ENCODE assay signal across 27 cellular contexts in genomic region chr2:1528273-1529064, GRCh38.
DNase-seq lines count a peak whose midpoint lies in the region; ATAC-seq, FAIRE-seq and TF ChIP-seq lines count a peak whose summit lies in the region.
"Had no signal": no experiment of that assay in that cellular context is flagged by ENCODE, and none has a peak within 500 bp of the region (broad histone marks: within the 10 kb centered on the region; RNA-seq: fewer than 3 reads in every experiment).

No MANE protein-coding gene starts in this region.

- 76 to 88% methylated on average over 6 of the region's 6 CpGs for WGBS in aorta, 2 donors
- 74 to 88% (median 80%) methylated on average over 6 of the region's 6 CpGs for WGBS in stomach, 5 donors

- peak overlapping the region; percentile 31 for H3K4me3 Mint-ChIP-seq in T-helper 17 cell
- H3K4me3 Mint-ChIP-seq: B cell; CD14-positive monocyte; CD8-positive, alpha-beta memory T cell had no signal

- intact Hi-C loops in kidney (cut with DNase I) (no loop called here), aorta (cut with DNase I) (loop anchor here in 1 of 2 donors (5.0 kb wide), 1 partner anchor 261 kb away; no protein-coding TSS in a partner anchor), stomach (cut with DNase I; ENCODE audit: low total_unique reads) (no loop called here)

- H3K4me1 Mint-ChIP-seq in T-helper 17 cell: peaks cover 3% of the 10 kb centered on the region
- H3K4me1 Mint-ChIP-seq: B cell; CD14-positive monocyte; CD8-positive, alpha-beta memory T cell had no signal

- H3K36me3 Mint-ChIP-seq in T-helper 17 cell (ENCODE audit: low read depth): no peaks in the 10 kb centered on the region
- H3K36me3 Mint-ChIP-seq: CD14-positive monocyte; CD8-positive, alpha-beta memory T cell had no signal

- peak; percentile 6 for DNase-seq in GM12865 (ENCODE audit: low read depth)
- DNase-seq in T-helper 17 cell: no peak
- peak; percentile 17 for DNase-seq in kidney
- peak in 1 of 2 donors; percentile 36 for DNase-seq in aorta
- DNase-seq in HPDE6-E6E7 (ENCODE audit: extremely low spot score): no peak
- DNase-seq in stomach: no peak
- DNase-seq in NCI-H2196 treated with DMSO at 0.1 percent for 48 hours (lab: John Stamatoyannopoulos, UW; ENCODE audit: unreplicated experiment): no peak
- DNase-seq: CD8-positive, alpha-beta memory T cell; DMS 273 treated with DMSO at 0.1 percent for 48 hours; DMS79; EL; GDM1; HCEC 1CT; KG1; MG63; NCI-H1694; NCI-H2029 treated with DMSO at 0.1 percent for 48 hours; NCI-H226; NCI-H510A treated with DMSO at 0.1 percent for 48 hours; SK-N-SH; SW 1271 had no signal

- H3K9me3 ChIP-seq in T-helper 17 cell (ENCODE audit: control insufficient read depth, low read length, poor library complexity, severe bottlenecking) (no peaks in the 10 kb centered on the region), kidney (ENCODE audit: control insufficient read depth in 1 of 2, low read length in 2 of 2) (no peaks in the 10 kb centered on the region), aorta (ENCODE audit: control insufficient read depth, low read length) (no peaks in the 10 kb centered on the region), stomach (no peaks in the 10 kb centered on the region)
- H3K9me3 ChIP-seq: MG63, SK-N-SH had no signal

- no peaks in the 10 kb centered on the region for H3K27me3 Mint-ChIP-seq in T-helper 17 cell
- H3K27me3 Mint-ChIP-seq: B cell; CD8-positive, alpha-beta memory T cell had no signal

- H3K4me3 ChIP-seq in GM12865 (ENCODE audit: low read depth, low read length): no peak overlapping the region
- H3K4me3 ChIP-seq in kidney (ENCODE audit: low read length in 2 of 2): no peak overlapping the region
- H3K4me3 ChIP-seq in aorta (ENCODE audit: low read length in 2 of 2): no peak overlapping the region
- H3K4me3 ChIP-seq in stomach: no peak overlapping the region
- H3K4me3 ChIP-seq: MG63 had no signal

- H3K4me1 ChIP-seq in kidney (ENCODE audit: control insufficient read depth in 1 of 2, insufficient read depth in 1 of 2, low read depth in 1 of 2, low read length in 2 of 2) (no peaks in the 10 kb centered on the region), aorta (ENCODE audit: control insufficient read depth in 1 of 2, insufficient read depth in 2 of 2, low read length in 2 of 2) (no peaks in the 10 kb centered on the region), stomach (no peaks in the 10 kb centered on the region)

- H3K9ac ChIP-seq in kidney (ENCODE audit: low read length in 2 of 2): no peak overlapping the region
- H3K9ac ChIP-seq: SK-N-SH had no signal

- H3K27ac Mint-ChIP-seq in T-helper 17 cell: no peak overlapping the region
- H3K27ac Mint-ChIP-seq: B cell; CD14-positive monocyte; CD8-positive, alpha-beta memory T cell had no signal

- TF ChIP-seq EP300 in stomach (IDR thresholded peaks at IDR 0.05): no peak

- TF ChIP-seq CTCF in GM12865 (IDR thresholded peaks at IDR 0.05; ENCODE audit: insufficient read depth, low read depth, low read length, missing control alignments) (no peak), kidney (IDR thresholded peaks at IDR 0.05; ENCODE audit: borderline replicate concordance, extremely low read depth, insufficient read depth) (no peak), stomach (IDR thresholded peaks at IDR 0.05) (no peak)

- H3K36me3 ChIP-seq in kidney (ENCODE audit: control insufficient read depth in 1 of 2, insufficient read depth in 2 of 2, low read length in 2 of 2): no peaks in the 10 kb centered on the region
- no peaks in the 10 kb centered on the region for H3K36me3 ChIP-seq in aorta (ENCODE audit: control insufficient read depth in 1 of 2, insufficient read depth in 2 of 2, low read length in 1 of 2)
- no peaks in the 10 kb centered on the region for H3K36me3 ChIP-seq in stomach
- H3K36me3 ChIP-seq: MG63 had no signal

- H3K27me3 ChIP-seq in aorta (ENCODE audit: control insufficient read depth in 1 of 2, insufficient read depth in 2 of 2, low read length in 1 of 2): no peaks in the 10 kb centered on the region
- peaks cover 0 to 14% (median 0%) of the 10 kb centered on the region in 3 donors for H3K27me3 ChIP-seq in stomach
- H3K27me3 ChIP-seq: MG63 had no signal

- H3K27ac ChIP-seq in kidney (ENCODE audit: low read depth in 2 of 2, low read length in 2 of 2) (no peak overlapping the region), aorta (ENCODE audit: low read depth in 1 of 2, low read length in 2 of 2) (no peak overlapping the region), stomach (no peak overlapping the region)
- H3K27ac ChIP-seq: HL-60 had no signal

- no peak for FAIRE-seq in kidney (lab: Jason Lieb, UNC)
- FAIRE-seq: GM12892, H1, RCC 7860 had no signal

- ATAC-seq in T-helper 17 cell (no peak), aorta (ENCODE audit: low FRiP score) (peak; percentile 48)

- TF ChIP-seq POLR2A in stomach (IDR thresholded peaks at IDR 0.05): no peak

Comparison
In these comparisons a context has a peak if more than half of its experiments do, and no peak if none do; other contexts are left out.
1. DNase-seq: peak in GM12865 (single experiment) and kidney (single experiment); none in T-helper 17 cell (0 of 3), HPDE6-E6E7 (single experiment), stomach (single experiment) and NCI-H2196 treated with DMSO at 0.1 percent for 48 hours (single experiment).